Comparison of ENCODE assay signal across 1 cellular context in genomic region chr18:41936471-41937134, GRCh38.
TF ChIP-seq lines count a peak whose summit lies in the region.

No MANE protein-coding gene starts in this region.

TF ChIP-seq in GM23338, 12 proteins besides CTCF, POLR2A, EP300 and RAD21 (continued from another document):
- TF ChIP-seq ZNF462 (CRISPR knock-in tag; IDR thresholded peaks at IDR 0.05) (no peak), POLR2AphosphoS5 (IDR thresholded peaks at IDR 0.05; ENCODE audit: low read depth) (no peak), ETS1 (IDR thresholded peaks at IDR 0.05) (no peak)
